Comparison of ENCODE assay signal across 1 cellular context in genomic region chr11:13207270-13207664, GRCh38.
TF ChIP-seq lines count a peak whose summit lies in the region.

No MANE protein-coding gene starts in this region.

TF ChIP-seq in H1, 55 proteins besides CTCF, POLR2A, EP300 and RAD21 (continued from another document):
- TF ChIP-seq CHD7 (IDR thresholded peaks at IDR 0.05; ENCODE audit: insufficient replicate concordance, low read length) (no peak), TAF7 (optimal IDR thresholded peaks at IDR 0.05; ENCODE audit: borderline replicate concordance, low read depth, low read length) (no peak), JUN (IDR thresholded peaks at IDR 0.05; ENCODE audit: low read depth, low read length) (no peak), HDAC2 (IDR thresholded peaks at IDR 0.05; ENCODE audit: borderline replicate concordance in 1 of 2, low read depth in 2 of 2, low read length in 2 of 2) (no peak), BRCA1 (IDR thresholded peaks at IDR 0.05; ENCODE audit: low read depth, low read length) (no peak), MAX (IDR thresholded peaks at IDR 0.05) (no peak), NRF1 (IDR thresholded peaks at IDR 0.05; ENCODE audit: low read depth, low read length) (no peak), ATF3 (IDR thresholded peaks at IDR 0.05; ENCODE audit: insufficient read depth, low read depth, low read length) (no peak), JUND (IDR thresholded peaks at IDR 0.05; ENCODE audit: low read length) (no peak), TAF1 (IDR thresholded peaks at IDR 0.05; ENCODE audit: low read depth, low read length) (no peak), ATF2 (IDR thresholded peaks at IDR 0.05; ENCODE audit: low read length) (no peak), RXRA (IDR thresholded peaks at IDR 0.05; ENCODE audit: insufficient read depth, low read depth, low read length) (no peak)
TF ChIP-seq in H1: peak in this region for 0.
